Comparison of ENCODE assay signal across 6 cellular contexts in genomic region chr19:45499196-45500180, GRCh38. TPM values are rescaled to one million over a fixed set of nuclear protein-coding genes. Genes with fewer than 3 reads are reported as not detected.
DNase-seq lines count a peak whose midpoint lies in the region; TF ChIP-seq lines count a peak whose summit lies in the region.

No MANE protein-coding gene starts in this region.

- H3K9me3 ChIP-seq in NT2/D1 (ENCODE audit: insufficient read depth, low read length) = no peaks in the 10 kb centered on the region

- H3K36me3 ChIP-seq in NT2/D1 (ENCODE audit: insufficient read depth, insufficient read length, low read length) = peaks cover 4% of the 10 kb centered on the region

- peak overlapping the region; percentile 83 for H3K9ac ChIP-seq in NT2/D1 (ENCODE audit: insufficient read length, low read depth)

- DNase-seq in Daoy (ENCODE audit: low read depth) = peak; percentile 75
- DNase-seq in NT2/D1 (ENCODE audit: low read depth, low spot score) = peak; percentile 81
- peak; percentile 54 for DNase-seq in choroid plexus epithelial cell (ENCODE audit: low read depth)
- no peak for DNase-seq in skeletal muscle cell (ENCODE audit: low read depth)
- no peak for DNase-seq in NCI-H1092 treated with DMSO at 0.1 percent for 48 hours (lab: John Stamatoyannopoulos, UW)
- no peak for DNase-seq in NCI-H1694 (lab: John Stamatoyannopoulos, UW)

- H3K27me3 ChIP-seq in NT2/D1 (ENCODE audit: insufficient read depth, insufficient read length) = no peaks in the 10 kb centered on the region

- no peak for TF ChIP-seq CTCF in choroid plexus epithelial cell (conservative IDR thresholded peaks at IDR 0.05; ENCODE audit: low read depth, low read length)

- peaks cover 4% of the 10 kb centered on the region for H3K4me1 ChIP-seq in NT2/D1 (ENCODE audit: insufficient read depth, insufficient read length)

- H3K4me3 ChIP-seq in NT2/D1 (ENCODE audit: insufficient read length, low read depth) (peak overlapping the region; percentile 54), choroid plexus epithelial cell (ENCODE audit: low read depth, low read length) (no peak overlapping the region), skeletal muscle cell (ENCODE audit: low read depth, low read length) (peak overlapping the region; percentile 27)

RNA-seq across cellular contexts. Expression of gene PPM1N, which starts 1.2 kb away (rescaled TPM):
- total RNA-seq in Daoy (2014; rRNA removed; shearing (Covaris generic)) = 0.15 and 0.80 TPM in 2 replicates

RNA-seq across cellular contexts. Expression of gene RTN2, which starts 2.6 kb away (rescaled TPM):
- 0.98 and 3.5 TPM in 2 replicates for total RNA-seq in Daoy (2014; rRNA removed; shearing (Covaris generic))

RNA-seq across cellular contexts. Expression of gene VASP, which starts 7.8 kb away (rescaled TPM):
- total RNA-seq in Daoy (2014; rRNA removed; shearing (Covaris generic)) = 121 and 175 TPM in 2 replicates

RNA-seq across cellular contexts. Expression of gene FOSB, which starts 31.7 kb away (rescaled TPM):
- 0.80 and 0.83 TPM in 2 replicates for total RNA-seq in Daoy (2014; rRNA removed; shearing (Covaris generic))

Comparison
In these comparisons a context has a peak if more than half of its experiments do, and no peak if none do; other contexts are left out.
1. DNase-seq: peak in Daoy (single experiment), NT2/D1 (single experiment) and choroid plexus epithelial cell (single experiment); none in skeletal muscle cell (single experiment), NCI-H1092 treated with DMSO at 0.1 percent for 48 hours (single experiment) and NCI-H1694 (single experiment).